Comparison of ENCODE assay signal across 2 cellular contexts in the genomic region with DNA sequence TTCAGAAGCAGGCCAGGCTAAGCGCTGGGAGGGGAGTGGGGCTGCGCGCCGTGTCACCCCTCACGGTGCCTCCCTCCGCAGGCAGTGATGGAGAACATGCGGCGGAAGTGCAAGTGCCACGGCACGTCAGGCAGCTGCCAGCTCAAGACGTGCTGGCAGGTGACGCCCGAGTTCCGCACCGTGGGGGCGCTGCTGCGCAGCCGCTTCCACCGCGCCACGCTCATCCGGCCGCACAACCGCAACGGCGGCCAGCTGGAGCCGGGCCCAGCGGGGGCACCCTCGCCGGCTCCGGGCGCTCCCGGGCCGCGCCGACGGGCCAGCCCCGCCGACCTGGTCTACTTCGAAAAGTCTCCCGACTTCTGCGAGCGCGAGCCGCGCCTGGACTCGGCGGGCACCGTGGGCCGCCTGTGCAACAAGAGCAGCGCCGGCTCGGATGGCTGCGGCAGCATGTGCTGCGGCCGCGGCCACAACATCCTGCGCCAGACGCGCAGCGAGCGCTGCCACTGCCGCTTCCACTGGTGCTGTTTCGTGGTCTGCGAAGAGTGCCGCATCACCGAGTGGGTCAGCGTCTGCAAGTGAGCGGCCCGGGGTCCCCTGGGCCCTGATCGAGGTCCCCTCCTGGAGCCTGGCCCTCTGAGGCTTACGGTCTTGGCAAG.
TF ChIP-seq lines count a peak whose summit lies in the region.

No MANE protein-coding gene starts in this region.

TF ChIP-seq in WTC11, 78 proteins besides CTCF, POLR2A, EP300 and RAD21:
- TF ChIP-seq, protein P1, sequence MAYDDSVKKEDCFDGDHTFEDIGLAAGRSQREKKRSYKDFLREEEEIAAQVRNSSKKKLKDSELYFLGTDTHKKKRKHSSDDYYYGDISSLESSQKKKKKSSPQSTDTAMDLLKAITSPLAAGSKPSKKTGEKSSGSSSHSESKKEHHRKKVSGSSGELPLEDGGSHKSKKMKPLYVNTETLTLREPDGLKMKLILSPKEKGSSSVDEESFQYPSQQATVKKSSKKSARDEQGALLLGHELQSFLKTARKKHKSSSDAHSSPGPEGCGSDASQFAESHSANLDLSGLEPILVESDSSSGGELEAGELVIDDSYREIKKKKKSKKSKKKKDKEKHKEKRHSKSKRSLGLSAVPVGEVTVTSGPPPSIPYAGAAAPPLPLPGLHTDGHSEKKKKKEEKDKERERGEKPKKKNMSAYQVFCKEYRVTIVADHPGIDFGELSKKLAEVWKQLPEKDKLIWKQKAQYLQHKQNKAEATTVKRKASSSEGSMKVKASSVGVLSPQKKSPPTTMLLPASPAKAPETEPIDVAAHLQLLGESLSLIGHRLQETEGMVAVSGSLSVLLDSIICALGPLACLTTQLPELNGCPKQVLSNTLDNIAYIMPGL (CRISPR knock-in tag; IDR thresholded peaks at IDR 0.05): no peak
- TF ChIP-seq CBFB (CRISPR knock-in tag; IDR thresholded peaks at IDR 0.05; ENCODE audit: low read depth): peak; percentile 42; the same call in 1 of the 2 replicates
- TF ChIP-seq, protein P2, sequence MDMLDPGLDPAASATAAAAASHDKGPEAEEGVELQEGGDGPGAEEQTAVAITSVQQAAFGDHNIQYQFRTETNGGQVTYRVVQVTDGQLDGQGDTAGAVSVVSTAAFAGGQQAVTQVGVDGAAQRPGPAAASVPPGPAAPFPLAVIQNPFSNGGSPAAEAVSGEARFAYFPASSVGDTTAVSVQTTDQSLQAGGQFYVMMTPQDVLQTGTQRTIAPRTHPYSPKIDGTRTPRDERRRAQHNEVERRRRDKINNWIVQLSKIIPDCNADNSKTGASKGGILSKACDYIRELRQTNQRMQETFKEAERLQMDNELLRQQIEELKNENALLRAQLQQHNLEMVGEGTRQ (CRISPR knock-in tag; IDR thresholded peaks at IDR 0.05): 0 out of 2 replicates have a peak, but pooled peaks have one; percentile 7
- TF ChIP-seq, protein P3, sequence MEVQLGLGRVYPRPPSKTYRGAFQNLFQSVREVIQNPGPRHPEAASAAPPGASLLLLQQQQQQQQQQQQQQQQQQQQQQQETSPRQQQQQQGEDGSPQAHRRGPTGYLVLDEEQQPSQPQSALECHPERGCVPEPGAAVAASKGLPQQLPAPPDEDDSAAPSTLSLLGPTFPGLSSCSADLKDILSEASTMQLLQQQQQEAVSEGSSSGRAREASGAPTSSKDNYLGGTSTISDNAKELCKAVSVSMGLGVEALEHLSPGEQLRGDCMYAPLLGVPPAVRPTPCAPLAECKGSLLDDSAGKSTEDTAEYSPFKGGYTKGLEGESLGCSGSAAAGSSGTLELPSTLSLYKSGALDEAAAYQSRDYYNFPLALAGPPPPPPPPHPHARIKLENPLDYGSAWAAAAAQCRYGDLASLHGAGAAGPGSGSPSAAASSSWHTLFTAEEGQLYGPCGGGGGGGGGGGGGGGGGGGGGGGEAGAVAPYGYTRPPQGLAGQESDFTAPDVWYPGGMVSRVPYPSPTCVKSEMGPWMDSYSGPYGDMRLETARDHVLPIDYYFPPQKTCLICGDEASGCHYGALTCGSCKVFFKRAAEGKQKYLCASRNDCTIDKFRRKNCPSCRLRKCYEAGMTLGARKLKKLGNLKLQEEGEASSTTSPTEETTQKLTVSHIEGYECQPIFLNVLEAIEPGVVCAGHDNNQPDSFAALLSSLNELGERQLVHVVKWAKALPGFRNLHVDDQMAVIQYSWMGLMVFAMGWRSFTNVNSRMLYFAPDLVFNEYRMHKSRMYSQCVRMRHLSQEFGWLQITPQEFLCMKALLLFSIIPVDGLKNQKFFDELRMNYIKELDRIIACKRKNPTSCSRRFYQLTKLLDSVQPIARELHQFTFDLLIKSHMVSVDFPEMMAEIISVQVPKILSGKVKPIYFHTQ (CRISPR knock-in tag; IDR thresholded peaks at IDR 0.05): no peak
- peak; percentile 32; the same call in 1 of the 2 replicates for TF ChIP-seq FOXP1 (CRISPR knock-in tag; IDR thresholded peaks at IDR 0.05; ENCODE audit: borderline replicate concordance)
- TF ChIP-seq, protein P4, sequence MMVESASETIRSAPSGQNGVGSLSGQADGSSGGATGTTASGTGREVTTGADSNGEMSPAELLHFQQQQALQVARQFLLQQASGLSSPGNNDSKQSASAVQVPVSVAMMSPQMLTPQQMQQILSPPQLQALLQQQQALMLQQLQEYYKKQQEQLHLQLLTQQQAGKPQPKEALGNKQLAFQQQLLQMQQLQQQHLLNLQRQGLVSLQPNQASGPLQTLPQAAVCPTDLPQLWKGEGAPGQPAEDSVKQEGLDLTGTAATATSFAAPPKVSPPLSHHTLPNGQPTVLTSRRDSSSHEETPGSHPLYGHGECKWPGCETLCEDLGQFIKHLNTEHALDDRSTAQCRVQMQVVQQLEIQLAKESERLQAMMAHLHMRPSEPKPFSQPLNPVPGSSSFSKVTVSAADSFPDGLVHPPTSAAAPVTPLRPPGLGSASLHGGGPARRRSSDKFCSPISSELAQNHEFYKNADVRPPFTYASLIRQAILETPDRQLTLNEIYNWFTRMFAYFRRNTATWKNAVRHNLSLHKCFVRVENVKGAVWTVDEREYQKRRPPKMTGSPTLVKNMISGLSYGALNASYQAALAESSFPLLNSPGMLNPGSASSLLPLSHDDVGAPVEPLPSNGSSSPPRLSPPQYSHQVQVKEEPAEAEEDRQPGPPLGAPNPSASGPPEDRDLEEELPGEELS (CRISPR knock-in tag; IDR thresholded peaks at IDR 0.05): no peak; the same call in 1 of the 2 replicates

TF ChIP-seq in HepG2, 621 proteins besides CTCF, POLR2A, EP300 and RAD21 (continues in another document):
- TF ChIP-seq, protein P5, sequence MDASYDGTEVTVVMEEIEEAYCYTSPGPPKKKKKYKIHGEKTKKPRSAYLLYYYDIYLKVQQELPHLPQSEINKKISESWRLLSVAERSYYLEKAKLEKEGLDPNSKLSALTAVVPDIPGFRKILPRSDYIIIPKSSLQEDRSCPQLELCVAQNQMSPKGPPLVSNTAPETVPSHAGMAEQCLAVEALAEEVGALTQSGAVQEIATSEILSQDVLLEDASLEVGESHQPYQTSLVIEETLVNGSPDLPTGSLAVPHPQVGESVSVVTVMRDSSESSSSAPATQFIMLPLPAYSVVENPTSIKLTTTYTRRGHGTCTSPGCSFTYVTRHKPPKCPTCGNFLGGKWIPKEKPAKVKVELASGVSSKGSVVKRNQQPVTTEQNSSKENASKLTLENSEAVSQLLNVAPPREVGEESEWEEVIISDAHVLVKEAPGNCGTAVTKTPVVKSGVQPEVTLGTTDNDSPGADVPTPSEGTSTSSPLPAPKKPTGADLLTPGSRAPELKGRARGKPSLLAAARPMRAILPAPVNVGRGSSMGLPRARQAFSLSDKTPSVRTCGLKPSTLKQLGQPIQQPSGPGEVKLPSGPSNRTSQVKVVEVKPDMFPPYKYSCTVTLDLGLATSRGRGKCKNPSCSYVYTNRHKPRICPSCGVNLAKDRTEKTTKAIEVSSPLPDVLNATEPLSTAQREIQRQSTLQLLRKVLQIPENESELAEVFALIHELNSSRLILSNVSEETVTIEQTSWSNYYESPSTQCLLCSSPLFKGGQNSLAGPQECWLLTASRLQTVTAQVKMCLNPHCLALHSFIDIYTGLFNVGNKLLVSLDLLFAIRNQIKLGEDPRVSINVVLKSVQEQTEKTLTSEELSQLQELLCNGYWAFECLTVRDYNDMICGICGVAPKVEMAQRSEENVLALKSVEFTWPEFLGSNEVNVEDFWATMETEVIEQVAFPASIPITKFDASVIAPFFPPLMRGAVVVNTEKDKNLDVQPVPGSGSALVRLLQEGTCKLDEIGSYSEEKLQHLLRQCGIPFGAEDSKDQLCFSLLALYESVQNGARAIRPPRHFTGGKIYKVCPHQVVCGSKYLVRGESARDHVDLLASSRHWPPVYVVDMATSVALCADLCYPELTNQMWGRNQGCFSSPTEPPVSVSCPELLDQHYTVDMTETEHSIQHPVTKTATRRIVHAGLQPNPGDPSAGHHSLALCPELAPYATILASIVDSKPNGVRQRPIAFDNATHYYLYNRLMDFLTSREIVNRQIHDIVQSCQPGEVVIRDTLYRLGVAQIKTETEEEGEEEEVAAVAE (CRISPR knock-in tag; IDR thresholded peaks at IDR 0.05; ENCODE audit: borderline replicate concordance): no peak
- TF ChIP-seq CBX5 (CRISPR knock-in tag; IDR thresholded peaks at IDR 0.05; ENCODE audit: borderline replicate concordance) (no peak), ZSCAN20 (CRISPR knock-in tag; IDR thresholded peaks at IDR 0.05; ENCODE audit: borderline replicate concordance) (0 out of 2 replicates have a peak, but pooled peaks have one; percentile 39), AGO2 (optimal IDR thresholded peaks at IDR 0.05; ENCODE audit: low read depth, low read length) (no peak), ZNF460 (CRISPR knock-in tag; IDR thresholded peaks at IDR 0.05; ENCODE audit: borderline replicate concordance) (no peak), SKI (IDR thresholded peaks at IDR 0.05; ENCODE audit: partially characterized antibody) (peak; percentile 52), SPEN (CRISPR knock-in tag; IDR thresholded peaks at IDR 0.05; ENCODE audit: low read depth) (peak; percentile 57), ZNF746 (CRISPR knock-in tag; IDR thresholded peaks at IDR 0.05) (peak; percentile 27; the same call in 1 of the 2 replicates), ZNF558 (CRISPR knock-in tag; IDR thresholded peaks at IDR 0.05; ENCODE audit: borderline replicate concordance) (peak; percentile 16; the same call in 1 of the 2 replicates), RFXAP (CRISPR knock-in tag; IDR thresholded peaks at IDR 0.05; ENCODE audit: borderline replicate concordance) (0 out of 2 replicates have a peak, but pooled peaks have one; percentile 20), BRD4 (CRISPR knock-in tag; IDR thresholded peaks at IDR 0.05) (0 out of 2 replicates have a peak, but pooled peaks have one; percentile 44), MXD4 (CRISPR knock-in tag; IDR thresholded peaks at IDR 0.05) (no peak; the same call in 1 of the 2 replicates), ZNF709 (CRISPR knock-in tag; IDR thresholded peaks at IDR 0.05) (peak; percentile 76; the same call in 1 of the 2 replicates), NCOA1 (CRISPR knock-in tag; IDR thresholded peaks at IDR 0.05) (0 out of 2 replicates have a peak, but pooled peaks have one; percentile 46), ZSCAN31 (CRISPR knock-in tag; IDR thresholded peaks at IDR 0.05; ENCODE audit: low read depth) (peak; percentile 93), TBP (CRISPR knock-in tag; IDR thresholded peaks at IDR 0.05) (no peak), SP4 (CRISPR knock-in tag; IDR thresholded peaks at IDR 0.05) (peak; percentile 51; the same call in 1 of the 2 replicates), XBP1 (CRISPR knock-in tag; IDR thresholded peaks at IDR 0.05) (no peak), MAZ (IDR thresholded peaks at IDR 0.05; ENCODE audit: borderline replicate concordance, low read depth, low read length) (no peak), MAZ (CRISPR knock-in tag; IDR thresholded peaks at IDR 0.05; ENCODE audit: low read depth) (peak; percentile 80; the same call in 1 of the 2 replicates), IKZF4 (CRISPR knock-in tag; IDR thresholded peaks at IDR 0.05; ENCODE audit: borderline replicate concordance, low read depth, not compliant biosample characterization) (peak; percentile 78), U2AF2 (IDR thresholded peaks at IDR 0.05; ENCODE audit: low read depth, low read length) (no peak), ZSCAN25 (CRISPR knock-in tag; IDR thresholded peaks at IDR 0.05) (peak; percentile 45; the same call in 1 of the 2 replicates), ZNF343 (CRISPR knock-in tag; IDR thresholded peaks at IDR 0.05) (no peak), ATF7 (IDR thresholded peaks at IDR 0.05) (no peak), ATF7 (CRISPR knock-in tag; IDR thresholded peaks at IDR 0.05) (0 out of 2 replicates have a peak, but pooled peaks have one; percentile 59), ETV5 (CRISPR knock-in tag; IDR thresholded peaks at IDR 0.05; ENCODE audit: borderline replicate concordance) (peak; percentile 81), NR2F2 (IDR thresholded peaks at IDR 0.05; ENCODE audit: borderline replicate concordance, low read depth) (no peak)
- TF ChIP-seq, protein P6, sequence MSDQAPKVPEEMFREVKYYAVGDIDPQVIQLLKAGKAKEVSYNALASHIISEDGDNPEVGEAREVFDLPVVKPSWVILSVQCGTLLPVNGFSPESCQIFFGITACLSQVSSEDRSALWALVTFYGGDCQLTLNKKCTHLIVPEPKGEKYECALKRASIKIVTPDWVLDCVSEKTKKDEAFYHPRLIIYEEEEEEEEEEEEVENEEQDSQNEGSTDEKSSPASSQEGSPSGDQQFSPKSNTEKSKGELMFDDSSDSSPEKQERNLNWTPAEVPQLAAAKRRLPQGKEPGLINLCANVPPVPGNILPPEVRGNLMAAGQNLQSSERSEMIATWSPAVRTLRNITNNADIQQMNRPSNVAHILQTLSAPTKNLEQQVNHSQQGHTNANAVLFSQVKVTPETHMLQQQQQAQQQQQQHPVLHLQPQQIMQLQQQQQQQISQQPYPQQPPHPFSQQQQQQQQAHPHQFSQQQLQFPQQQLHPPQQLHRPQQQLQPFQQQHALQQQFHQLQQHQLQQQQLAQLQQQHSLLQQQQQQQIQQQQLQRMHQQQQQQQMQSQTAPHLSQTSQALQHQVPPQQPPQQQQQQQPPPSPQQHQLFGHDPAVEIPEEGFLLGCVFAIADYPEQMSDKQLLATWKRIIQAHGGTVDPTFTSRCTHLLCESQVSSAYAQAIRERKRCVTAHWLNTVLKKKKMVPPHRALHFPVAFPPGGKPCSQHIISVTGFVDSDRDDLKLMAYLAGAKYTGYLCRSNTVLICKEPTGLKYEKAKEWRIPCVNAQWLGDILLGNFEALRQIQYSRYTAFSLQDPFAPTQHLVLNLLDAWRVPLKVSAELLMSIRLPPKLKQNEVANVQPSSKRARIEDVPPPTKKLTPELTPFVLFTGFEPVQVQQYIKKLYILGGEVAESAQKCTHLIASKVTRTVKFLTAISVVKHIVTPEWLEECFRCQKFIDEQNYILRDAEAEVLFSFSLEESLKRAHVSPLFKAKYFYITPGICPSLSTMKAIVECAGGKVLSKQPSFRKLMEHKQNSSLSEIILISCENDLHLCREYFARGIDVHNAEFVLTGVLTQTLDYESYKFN (CRISPR knock-in tag; conservative IDR thresholded peaks at IDR 0.05): no peak
- TF ChIP-seq, protein P7, sequence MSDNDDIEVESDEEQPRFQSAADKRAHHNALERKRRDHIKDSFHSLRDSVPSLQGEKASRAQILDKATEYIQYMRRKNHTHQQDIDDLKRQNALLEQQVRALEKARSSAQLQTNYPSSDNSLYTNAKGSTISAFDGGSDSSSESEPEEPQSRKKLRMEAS (IDR thresholded peaks at IDR 0.05): peak; percentile 87
- TF ChIP-seq, protein P8, sequence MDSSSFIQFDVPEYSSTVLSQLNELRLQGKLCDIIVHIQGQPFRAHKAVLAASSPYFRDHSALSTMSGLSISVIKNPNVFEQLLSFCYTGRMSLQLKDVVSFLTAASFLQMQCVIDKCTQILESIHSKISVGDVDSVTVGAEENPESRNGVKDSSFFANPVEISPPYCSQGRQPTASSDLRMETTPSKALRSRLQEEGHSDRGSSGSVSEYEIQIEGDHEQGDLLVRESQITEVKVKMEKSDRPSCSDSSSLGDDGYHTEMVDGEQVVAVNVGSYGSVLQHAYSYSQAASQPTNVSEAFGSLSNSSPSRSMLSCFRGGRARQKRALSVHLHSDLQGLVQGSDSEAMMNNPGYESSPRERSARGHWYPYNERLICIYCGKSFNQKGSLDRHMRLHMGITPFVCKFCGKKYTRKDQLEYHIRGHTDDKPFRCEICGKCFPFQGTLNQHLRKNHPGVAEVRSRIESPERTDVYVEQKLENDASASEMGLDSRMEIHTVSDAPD (CRISPR knock-in tag; IDR thresholded peaks at IDR 0.05): no peak
- TF ChIP-seq, protein P9, sequence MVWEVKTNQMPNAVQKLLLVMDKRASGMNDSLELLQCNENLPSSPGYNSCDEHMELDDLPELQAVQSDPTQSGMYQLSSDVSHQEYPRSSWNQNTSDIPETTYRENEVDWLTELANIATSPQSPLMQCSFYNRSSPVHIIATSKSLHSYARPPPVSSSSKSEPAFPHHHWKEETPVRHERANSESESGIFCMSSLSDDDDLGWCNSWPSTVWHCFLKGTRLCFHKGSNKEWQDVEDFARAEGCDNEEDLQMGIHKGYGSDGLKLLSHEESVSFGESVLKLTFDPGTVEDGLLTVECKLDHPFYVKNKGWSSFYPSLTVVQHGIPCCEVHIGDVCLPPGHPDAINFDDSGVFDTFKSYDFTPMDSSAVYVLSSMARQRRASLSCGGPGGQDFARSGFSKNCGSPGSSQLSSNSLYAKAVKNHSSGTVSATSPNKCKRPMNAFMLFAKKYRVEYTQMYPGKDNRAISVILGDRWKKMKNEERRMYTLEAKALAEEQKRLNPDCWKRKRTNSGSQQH (CRISPR knock-in tag; IDR thresholded peaks at IDR 0.05; ENCODE audit: low read depth): no peak
